In genomic region chr2:101330253-101330921, GRCh38 we compare ENCODE assay signal across 1 cellular context.
TF ChIP-seq lines count a peak whose summit lies in the region.

No MANE protein-coding gene starts in this region.

TF ChIP-seq in HepG2, 621 proteins besides CTCF, POLR2A, EP300 and RAD21 (continued from another document and continues in another):
- TF ChIP-seq ZNF503 (CRISPR knock-in tag; IDR thresholded peaks at IDR 0.05) (peak; percentile 33; the same call in 1 of the 2 replicates), ZKSCAN8 (CRISPR knock-in tag; IDR thresholded peaks at IDR 0.05; ENCODE audit: borderline replicate concordance) (peak; percentile 20), GATA4 (IDR thresholded peaks at IDR 0.05; ENCODE audit: borderline replicate concordance, low read depth) (no peak), GABPB1 (CRISPR knock-in tag; IDR thresholded peaks at IDR 0.05) (peak; percentile 50; the same call in 1 of the 2 replicates), SNAPC4 (CRISPR knock-in tag; IDR thresholded peaks at IDR 0.05) (peak; percentile 42; the same call in 1 of the 2 replicates), SRY (CRISPR knock-in tag; IDR thresholded peaks at IDR 0.05) (0 out of 2 replicates have a peak, but pooled peaks have one; percentile 47), ZNF777 (CRISPR knock-in tag; IDR thresholded peaks at IDR 0.05) (peak; percentile 34), GATAD2A (CRISPR knock-in tag; IDR thresholded peaks at IDR 0.05) (peak; percentile 82), PHF21A (CRISPR knock-in tag; IDR thresholded peaks at IDR 0.05) (peak; percentile 92), ZNF224 (CRISPR knock-in tag; IDR thresholded peaks at IDR 0.05) (peak; percentile 62; the same call in 1 of the 2 replicates), ARID5B (CRISPR knock-in tag; IDR thresholded peaks at IDR 0.05) (peak; percentile 89), ZBTB3 (CRISPR knock-in tag; IDR thresholded peaks at IDR 0.05; ENCODE audit: borderline replicate concordance, low read depth) (0 out of 2 replicates have a peak, but pooled peaks have one; percentile 55), TBX2 (CRISPR knock-in tag; IDR thresholded peaks at IDR 0.05; ENCODE audit: borderline replicate concordance) (peak; percentile 73), AHR (CRISPR knock-in tag; IDR thresholded peaks at IDR 0.05) (peak; percentile 27; the same call in 1 of the 2 replicates), HNF4A (CRISPR knock-in tag; IDR thresholded peaks at IDR 0.05) (peak; percentile 83), ZNF136 (CRISPR knock-in tag; IDR thresholded peaks at IDR 0.05; ENCODE audit: low read depth) (peak; percentile 47; the same call in 1 of the 2 replicates), ADNP (CRISPR knock-in tag; IDR thresholded peaks at IDR 0.05) (peak; percentile 41; the same call in 1 of the 2 replicates), STAT6 (CRISPR knock-in tag; IDR thresholded peaks at IDR 0.05; ENCODE audit: borderline replicate concordance) (no peak), MYC (CRISPR knock-in tag; IDR thresholded peaks at IDR 0.05; ENCODE audit: borderline replicate concordance) (peak; percentile 86; the same call in 1 of the 2 replicates), ZBTB38 (CRISPR knock-in tag; IDR thresholded peaks at IDR 0.05) (peak; percentile 71), NRL (CRISPR knock-in tag; IDR thresholded peaks at IDR 0.05; ENCODE audit: borderline replicate concordance) (peak; percentile 84), MEF2D (CRISPR knock-in tag; IDR thresholded peaks at IDR 0.05) (peak; percentile 67; the same call in 1 of the 2 replicates), FOXO1 (CRISPR knock-in tag; IDR thresholded peaks at IDR 0.05) (peak; percentile 47; the same call in 1 of the 2 replicates), POLR2G (IDR thresholded peaks at IDR 0.05; ENCODE audit: low read depth, low read length) (peak; percentile 79), MNT (IDR thresholded peaks at IDR 0.05) (no peak), HMGXB4 (CRISPR knock-in tag; IDR thresholded peaks at IDR 0.05; ENCODE audit: borderline replicate concordance in 1 of 2, low read depth in 1 of 2) (peak; percentile 35 to 63; a peak in 2 of 4 replicates), ISX (CRISPR knock-in tag; conservative IDR thresholded peaks at IDR 0.05) (no peak), REST (IDR thresholded peaks at IDR 0.05; ENCODE audit: borderline replicate concordance in 1 of 2, low read depth in 1 of 2, low read length in 2 of 2) (peak in 1 of 2 experiments; percentile 71; a peak in 2 of 4 replicates), ZNF280B (CRISPR knock-in tag; IDR thresholded peaks at IDR 0.05; ENCODE audit: borderline replicate concordance) (peak; percentile 65; the same call in 1 of the 2 replicates), ISL2 (CRISPR knock-in tag; IDR thresholded peaks at IDR 0.05) (peak; percentile 60; the same call in 1 of the 2 replicates), HOXA5 (CRISPR knock-in tag; IDR thresholded peaks at IDR 0.05) (no peak), NCOR1 (IDR thresholded peaks at IDR 0.05; ENCODE audit: borderline replicate concordance, low read length) (peak; percentile 50; the same call in 1 of the 2 replicates)
